In genomic region chr16:1878256-1878655, GRCh38 we compare ENCODE assay signal across 2 cellular contexts.
TF ChIP-seq lines count a peak whose summit lies in the region.

No MANE protein-coding gene starts in this region.

TF ChIP-seq in IMR-90, 13 proteins besides CTCF, POLR2A, EP300 and RAD21 (continued from another document):
- no peak for TF ChIP-seq RCOR1 (IDR thresholded peaks at IDR 0.05; ENCODE audit: insufficient replicate concordance, low read length)
- TF ChIP-seq ELK1 (IDR thresholded peaks at IDR 0.05; ENCODE audit: borderline replicate concordance, low read depth, low read length): no peak
- no peak for TF ChIP-seq NFE2L2 (IDR thresholded peaks at IDR 0.05; ENCODE audit: low read depth, low read length)
- TF ChIP-seq CHD1 (IDR thresholded peaks at IDR 0.05; ENCODE audit: low read depth, low read length): no peak

TF ChIP-seq in WTC11, 78 proteins besides CTCF, POLR2A, EP300 and RAD21 (continued from another document):
- TF ChIP-seq PRDM15 (CRISPR knock-in tag; IDR thresholded peaks at IDR 0.05): no peak
- TF ChIP-seq ZNF138 (CRISPR knock-in tag; conservative IDR thresholded peaks at IDR 0.05): no peak
- TF ChIP-seq CREB1 (CRISPR knock-in tag; IDR thresholded peaks at IDR 0.05): no peak
- TF ChIP-seq ERG (CRISPR knock-in tag; IDR thresholded peaks at IDR 0.05): no peak
- TF ChIP-seq ZBTB21 (CRISPR knock-in tag; IDR thresholded peaks at IDR 0.05; ENCODE audit: borderline replicate concordance): no peak
- TF ChIP-seq USF2 (CRISPR knock-in tag; IDR thresholded peaks at IDR 0.05): no peak
- no peak for TF ChIP-seq GRHL2 (CRISPR knock-in tag; IDR thresholded peaks at IDR 0.05; ENCODE audit: insufficient replicate concordance, severe bottlenecking)
- TF ChIP-seq SMAD3 (CRISPR knock-in tag; IDR thresholded peaks at IDR 0.05; ENCODE audit: borderline replicate concordance): no peak
- TF ChIP-seq STAT6 (CRISPR knock-in tag; conservative IDR thresholded peaks at IDR 0.05; ENCODE audit: low read depth): no peak
- no peak for TF ChIP-seq NFATC4 (CRISPR knock-in tag; IDR thresholded peaks at IDR 0.05)
- no peak for TF ChIP-seq IRF2 (CRISPR knock-in tag; IDR thresholded peaks at IDR 0.05; ENCODE audit: borderline replicate concordance, low read depth)
- TF ChIP-seq FOXP1 (CRISPR knock-in tag; IDR thresholded peaks at IDR 0.05; ENCODE audit: borderline replicate concordance): no peak
- no peak for TF ChIP-seq JUN (CRISPR knock-in tag; IDR thresholded peaks at IDR 0.05)
- TF ChIP-seq SMAD4 (CRISPR knock-in tag; IDR thresholded peaks at IDR 0.05): no peak
- no peak for TF ChIP-seq SOX15 (CRISPR knock-in tag; IDR thresholded peaks at IDR 0.05)
- no peak for TF ChIP-seq CDX4 (CRISPR knock-in tag; IDR thresholded peaks at IDR 0.05; ENCODE audit: borderline replicate concordance)
- TF ChIP-seq IRF1 (CRISPR knock-in tag; IDR thresholded peaks at IDR 0.05): no peak
- no peak for TF ChIP-seq PREB (CRISPR knock-in tag; IDR thresholded peaks at IDR 0.05; ENCODE audit: borderline replicate concordance)
